Comparison of ENCODE assay signal across 25 cellular contexts in the genomic region with DNA sequence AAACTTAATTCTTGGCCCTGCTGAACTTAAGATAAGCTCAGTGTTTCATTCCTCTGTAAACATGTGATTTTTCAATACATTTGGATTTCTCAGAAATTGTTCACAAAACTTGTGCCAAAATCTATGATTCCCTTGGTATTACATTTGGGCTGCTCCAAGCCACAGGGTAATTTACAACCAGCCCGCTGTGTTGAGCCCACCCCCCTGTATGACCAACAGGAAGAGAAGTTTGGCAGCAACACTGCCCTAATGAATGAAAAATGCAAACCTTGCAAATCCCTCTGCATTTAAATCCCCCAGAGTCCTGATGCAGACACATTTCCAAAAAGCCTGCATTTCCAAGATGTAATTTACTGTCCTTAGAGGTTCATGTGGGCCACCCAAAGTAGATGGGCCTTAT. TPM values are rescaled to one million over a fixed set of nuclear protein-coding genes. Genes with fewer than 3 reads are reported as not detected.
DNase-seq lines count a peak whose midpoint lies in the region; ATAC-seq and TF ChIP-seq lines count a peak whose summit lies in the region.
"Had no signal": no experiment of that assay in that cellular context is flagged by ENCODE, and none has a peak within 500 bp of the region (broad histone marks: within the 10 kb centered on the region; RNA-seq: fewer than 3 reads in every experiment).

No MANE protein-coding gene starts in this region.

- H3K4me1 ChIP-seq in right atrium auricular region (no peaks in the 10 kb centered on the region), testis (no peaks in the 10 kb centered on the region)
- H3K4me1 ChIP-seq: body of pancreas, spleen had no signal

- TF ChIP-seq CTCF in right atrium auricular region (IDR thresholded peaks at IDR 0.05) (no peak), fibroblast of pulmonary artery (IDR thresholded peaks at IDR 0.05; ENCODE audit: low read length, missing control alignments) (no peak), testis (IDR thresholded peaks at IDR 0.05) (no peak)

- no peak for TF ChIP-seq POLR2A in testis (IDR thresholded peaks at IDR 0.05)

- peak; percentile 49 for ATAC-seq in Right ventricle myocardium superior (ENCODE audit: poor library complexity)
- ATAC-seq in HG02759 (IDR thresholded peaks at IDR 0.05; ENCODE audit: unreplicated experiment) = no peak
- ATAC-seq: body of pancreas; GM12878; natural killer cell treated with Interleukin-12 subunit alpha and Interleukin-12 subunit beta and Interleukin-15 and Interleukin-18, amount 100 ng/mL, for 72 hours had no signal

- intact Hi-C loops in Right ventricle myocardium superior (cut with DNase I) = no loop called here
- intact Hi-C loops in testis (cut with DNase I; ENCODE audit: low total_unique reads) = no loop called here

- no peaks in the 10 kb centered on the region for H3K27me3 ChIP-seq in right atrium auricular region
- H3K27me3 ChIP-seq in testis = no peaks in the 10 kb centered on the region
- H3K27me3 ChIP-seq: body of pancreas, spleen had no signal

- H3K27ac ChIP-seq in right atrium auricular region (no peak overlapping the region), testis (no peak overlapping the region)
- H3K27ac ChIP-seq: body of pancreas, C4-2B, coronary artery, spleen, VCaP had no signal

- DNase-seq in Right ventricle myocardium superior (no peak), right atrium auricular region (ENCODE audit: low spot score) (no peak), astrocyte of the hippocampus (ENCODE audit: low read depth, low spot score) (peak; percentile 71), fibroblast of pulmonary artery (ENCODE audit: low read depth) (peak; percentile 44), testis (peak; percentile 34), anterior cingulate cortex (lab: John Stamatoyannopoulos, UW) (no peak), NCI-H774 (lab: John Stamatoyannopoulos, UW) (no peak)
- DNase-seq: activated CD4-positive, alpha-beta T cell treated with anti-CD3 and anti-CD28 coated beads, Interleukin-2, amount 50 U/mL, for 48 hours; activated naive CD4-positive, alpha-beta T cell treated with Interleukin-2 at 50 U/mL for 16 hours; activated T-cell treated with anti-CD3 and anti-CD28 coated beads, Interleukin-2, amount 50 U/mL, for 1 hour; body of pancreas; GDM1; kidney glomerular epithelial cell; NCI-H1092; NCI-H2029 treated with DMSO at 0.1 percent for 48 hours; NCI-H510A; SHP77 treated with DMSO at 0.1 percent for 48 hours; spleen; stimulated activated CD4-positive, alpha-beta T cell treated with anti-CD3 and anti-CD28 coated beads, Interleukin-4, amount 100 ng/mL, for 4 hours had no signal

- H3K36me3 ChIP-seq in right atrium auricular region (no peaks in the 10 kb centered on the region), testis (ENCODE audit: low read depth, missing control alignments) (no peaks in the 10 kb centered on the region)
- H3K36me3 ChIP-seq: spleen had no signal

- H3K9me3 ChIP-seq in right atrium auricular region (no peaks in the 10 kb centered on the region), testis (no peaks in the 10 kb centered on the region)
- H3K9me3 ChIP-seq: body of pancreas, spleen had no signal

- H3K4me3 ChIP-seq in right atrium auricular region (no peak overlapping the region), fibroblast of pulmonary artery (replicated peaks; ENCODE audit: low read depth, low read length) (no peak overlapping the region), testis (no peak overlapping the region)
- H3K4me3 ChIP-seq: body of pancreas, coronary artery, GM12878, spleen had no signal

- 7 to 28% methylated on average over 1 of the region's 1 CpG for WGBS in testis, 2 donors

RNA-seq across cellular contexts. Expression of a gene that starts 34.1 kb away (rescaled TPM):
- total RNA-seq in Right ventricle myocardium superior = 72.5 TPM
- 10 to 100 TPM; 65.4 to 81.7 TPM for total RNA-seq in right atrium auricular region
- 10 to 100 TPM; 61.3 to 64.5 TPM for total RNA-seq in testis
- 19.7 TPM for polyA plus RNA-seq in testis (ENCODE audit: insufficient read depth, low read depth, low replicate concordance)

Comparison
In these comparisons a context has a peak if more than half of its experiments do, and no peak if none do; other contexts are left out.
1. DNase-seq: peak in astrocyte of the hippocampus (single experiment), fibroblast of pulmonary artery (single experiment) and testis (single experiment); none in Right ventricle myocardium superior (single experiment), right atrium auricular region (single experiment), anterior cingulate cortex (0 of 58) and NCI-H774 (single experiment).